8 cellular contexts compared by ENCODE assay signal in the genomic region with DNA sequence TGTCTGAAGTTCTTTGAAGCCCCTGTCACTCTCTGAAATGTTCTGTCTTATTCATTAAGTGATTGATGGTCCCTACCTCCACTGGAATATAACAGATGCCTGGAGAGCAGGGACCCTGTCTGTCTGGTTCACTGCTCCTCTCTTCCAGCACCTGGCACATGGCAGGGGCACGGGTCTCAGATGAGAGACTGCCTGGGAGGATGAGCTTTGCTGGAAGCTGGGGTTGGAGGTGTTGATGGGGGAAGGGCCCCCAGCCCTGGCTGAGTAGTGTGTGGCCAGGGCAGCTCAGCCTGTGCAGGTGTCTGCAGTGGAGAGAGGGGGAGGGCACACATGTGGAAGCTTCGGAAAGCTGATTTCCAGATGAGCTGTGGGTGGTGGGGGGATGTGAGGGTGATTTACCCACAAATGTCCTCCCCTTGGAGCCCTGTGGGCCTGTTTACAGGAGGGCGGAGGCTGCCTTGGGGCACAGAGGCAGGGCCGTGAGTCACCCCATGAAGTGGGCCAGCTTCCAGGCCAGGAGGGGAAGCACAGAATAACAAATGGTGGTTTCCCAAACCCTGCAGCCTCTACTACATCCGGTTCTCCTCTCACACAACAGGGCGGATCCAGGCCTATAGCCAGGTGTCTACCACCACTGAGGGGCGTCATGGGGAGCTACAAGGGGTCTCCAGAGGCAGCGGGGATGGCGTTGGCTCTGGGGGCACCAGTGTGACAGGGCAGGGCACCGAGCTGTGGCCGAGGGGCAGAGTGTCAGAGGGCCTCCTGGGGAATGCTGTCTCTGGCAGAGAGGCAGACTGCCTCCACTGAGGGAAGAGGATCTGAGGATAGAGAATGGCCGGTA. TPM values are rescaled to one million over a fixed set of nuclear protein-coding genes. Genes with fewer than 3 reads are reported as not detected.
DNase-seq lines count a peak whose midpoint lies in the region; ATAC-seq and TF ChIP-seq lines count a peak whose summit lies in the region.

No MANE protein-coding gene starts in this region.

- peak overlapping the region; percentile 81 for H3K27ac ChIP-seq in OCI-LY3 (ENCODE audit: low read length)
- peak overlapping the region in 2 of 10 donors; percentile 17 to 64 for H3K27ac ChIP-seq in heart right ventricle

- intact Hi-C loops in heart right ventricle (cut with DNase I), result no loop called here

- no peaks in the 10 kb centered on the region for H3K36me3 ChIP-seq in OCI-LY3 (replicated peaks; ENCODE audit: low read depth, low read length)
- no peaks in the 10 kb centered on the region for H3K36me3 ChIP-seq in heart right ventricle

- H3K4me3 ChIP-seq in OCI-LY3 (ENCODE audit: low read length) (peak overlapping the region; percentile 75), heart right ventricle (no peak overlapping the region)

- no peaks in the 10 kb centered on the region for H4K20me1 ChIP-seq in OCI-LY3 (ENCODE audit: insufficient read depth, low read length)

- H3K27me3 ChIP-seq in OCI-LY3 (ENCODE audit: low read depth, low read length) (no peaks in the 10 kb centered on the region), heart right ventricle (peaks cover 0 to 6% (median under 1%) of the 10 kb centered on the region in 7 donors)

- TF ChIP-seq CTCF in OCI-LY3 (IDR thresholded peaks at IDR 0.05; ENCODE audit: low read depth, low read length), result peak; percentile 18; the same call in 1 of the 2 replicates
- no peak for TF ChIP-seq CTCF in heart right ventricle (IDR thresholded peaks at IDR 0.05)

- DNase-seq in Ammon's horn (ENCODE audit: low spot score) (peak; percentile 31), heart right ventricle (peak; percentile 56 to 64), KG1 (lab: John Stamatoyannopoulos, UW) (no peak)
- DNase-seq in activated effector memory CD4-positive, alpha-beta T cell treated with Interleukin-2 at 50 U/mL for 16 hours, result peak; percentile 74
- DNase-seq in stimulated activated CD4-positive, alpha-beta T cell treated with anti-CD3 and anti-CD28 coated beads, Interleukin-12 subunit alpha, Interleukin-12 subunit beta, amount 100 ng/mL, for 24 hours (ENCODE audit: low read depth in 2 of 2), result peak; percentile 54 to 62

- H3K4me1 ChIP-seq in OCI-LY3 (ENCODE audit: low read length) (peaks cover 55% of the 10 kb centered on the region), heart right ventricle (peaks cover 0 to 31% (median 18%) of the 10 kb centered on the region in 9 donors)

- H3K9ac ChIP-seq in OCI-LY3 (ENCODE audit: low read length), result peak overlapping the region; percentile 84

- no peaks in the 10 kb centered on the region for H3K79me2 ChIP-seq in OCI-LY3 (ENCODE audit: low read length)

- H2AFZ ChIP-seq in OCI-LY3 (ENCODE audit: low read depth, low read length), result peak overlapping the region; percentile 57

- ATAC-seq in GM19025 (IDR thresholded peaks at IDR 0.05; ENCODE audit: low read depth, unreplicated experiment) (peak; percentile 93), HG03135 (IDR thresholded peaks at IDR 0.05; ENCODE audit: unreplicated experiment) (peak; percentile 92), heart right ventricle (peak; percentile 58 to 87 (median 76))

- H3K4me2 ChIP-seq in OCI-LY3 (ENCODE audit: low read length), result peak overlapping the region; percentile 89

- 59 to 65% methylated on average over 12 of the region's 12 CpGs for WGBS in heart right ventricle, 2 donors

- H3K9me3 ChIP-seq in OCI-LY3 (ENCODE audit: insufficient read depth, low read length) (no peaks in the 10 kb centered on the region), heart right ventricle (no peaks in the 10 kb centered on the region)

RNA-seq across cellular contexts. Expression of a gene that starts 11.0 kb away (rescaled TPM):
- total RNA-seq in heart right ventricle, result 10 to 100 TPM in 1 of 10 donors, 1 to 10 TPM in 4, under 1 TPM in 2, not detected in 3; 0.59 to 10.8 (median 2.3) TPM
- polyA plus RNA-seq in heart right ventricle, result 1 to 10 TPM in 1 of 2 donors, under 1 TPM in 1; 0.88 to 1.4 TPM

RNA-seq across cellular contexts. Expression of a gene that starts 30.5 kb away (rescaled TPM):
- under 1 TPM in 1 of 10 donors, not detected in 9; 0.19 TPM for total RNA-seq in heart right ventricle
- polyA plus RNA-seq in heart right ventricle, result under 1 TPM in 1 of 2 donors, not detected in 1; 0.01 TPM

RNA-seq across cellular contexts. Expression of a gene that starts 47.3 kb away (rescaled TPM):
- not detected for total RNA-seq in heart right ventricle
- not detected for polyA plus RNA-seq in heart right ventricle

RNA-seq across cellular contexts. Expression of a gene that starts 52.2 kb away (rescaled TPM):
- total RNA-seq in heart right ventricle, result under 1 TPM in 9 of 10 donors, not detected in 1; 0.07 to 0.79 (median 0.16) TPM
- polyA plus RNA-seq in heart right ventricle, result under 1 TPM; 0.07 to 0.32 TPM
